In genomic region chr7:114790526-114790925, GRCh38 we compare ENCODE assay signal across 16 cellular contexts.
A peak's percentile ranks its signal among the peaks of the same experiment; 100 is the strongest.
DNase-seq lines count a peak whose midpoint lies in the region; ATAC-seq, FAIRE-seq and TF ChIP-seq lines count a peak whose summit lies in the region.
"Had no signal": no experiment of that assay in that cellular context is flagged by ENCODE, and none has a peak within 500 bp of the region (broad histone marks: within the 10 kb centered on the region; RNA-seq: fewer than 3 reads in every experiment).

No MANE protein-coding gene starts in this region.

- H3K4me3 ChIP-seq in endothelial cell of umbilical vein (replicated peaks in 1 of 3; ENCODE audit: insufficient read depth in 1 of 3, low read depth in 1 of 3, low read length in 3 of 3) = no peak overlapping the region

- peaks cover 6% of the 10 kb centered on the region for H3K27me3 Mint-ChIP-seq in activated CD4-positive, alpha-beta T cell treated with anti-CD3 and anti-CD28 coated beads for 36 hours
- H3K27me3 Mint-ChIP-seq in activated T-helper 1 cell treated with anti-CD3 and anti-CD28 coated beads, Interleukin-12 subunit alpha, Interleukin-12 subunit beta, Interleukin-2, Interleukin-4 antibody, amounts not matched to agents 30 ng/mL and 10 ng/mL and 1 ng/mL, durations not matched to agents 14 hours and 24 hours and 36 hours (ENCODE audit: insufficient read depth) = no peaks in the 10 kb centered on the region
- H3K27me3 Mint-ChIP-seq in osteocyte (ENCODE audit: unreplicated experiment) (peaks cover 7% of the 10 kb centered on the region), mesothelial cell of epicardium (ENCODE audit: low read depth) (no peaks in the 10 kb centered on the region)

- intact Hi-C loops in activated CD4-positive, alpha-beta T cell treated with anti-CD3 and anti-CD28 coated beads for 36 hours (cut with DNase I, micrococcal nuclease) = no loop called here
- intact Hi-C loops in activated T-helper 1 cell treated with anti-CD3 and anti-CD28 coated beads, Interleukin-12 subunit alpha, Interleukin-12 subunit beta, Interleukin-2, Interleukin-4 antibody, amounts not matched to agents 30 ng/mL and 10 ng/mL and 1 ng/mL, durations not matched to agents 14 hours and 24 hours and 36 hours (cut with micrococcal nuclease) = loop anchor here (1.0 to 10.0 kb wide), 2 partner anchors 9 to 1424 kb away; partner anchors contain the start of gene TES
- intact Hi-C loops in endothelial cell of umbilical vein (cut with micrococcal nuclease) = no loop called here

- peak overlapping the region; percentile 55 for H3K27ac Mint-ChIP-seq in activated CD4-positive, alpha-beta T cell treated with anti-CD3 and anti-CD28 coated beads for 36 hours
- peak overlapping the region; percentile 67 for H3K27ac Mint-ChIP-seq in activated T-helper 1 cell treated with anti-CD3 and anti-CD28 coated beads, Interleukin-12 subunit alpha, Interleukin-12 subunit beta, Interleukin-2, Interleukin-4 antibody, amounts not matched to agents 30 ng/mL and 10 ng/mL and 1 ng/mL, durations not matched to agents 14 hours and 24 hours and 36 hours
- H3K27ac Mint-ChIP-seq in osteocyte (ENCODE audit: unreplicated experiment) = peak overlapping the region; percentile 29
- no peak overlapping the region for H3K27ac Mint-ChIP-seq in mesothelial cell of epicardium
- H3K27ac Mint-ChIP-seq: CD4-positive, alpha-beta memory T cell had no signal

- no peak for ATAC-seq in activated CD4-positive, alpha-beta T cell treated with anti-CD3 and anti-CD28 coated beads for 36 hours
- no peak for ATAC-seq in GM18517 (IDR thresholded peaks at IDR 0.05; ENCODE audit: unreplicated experiment)

- H3K4me1 Mint-ChIP-seq in activated CD4-positive, alpha-beta T cell treated with anti-CD3 and anti-CD28 coated beads for 36 hours = peaks cover 55% of the 10 kb centered on the region
- H3K4me1 Mint-ChIP-seq in activated T-helper 1 cell treated with anti-CD3 and anti-CD28 coated beads, Interleukin-12 subunit alpha, Interleukin-12 subunit beta, Interleukin-2, Interleukin-4 antibody, amounts not matched to agents 30 ng/mL and 10 ng/mL and 1 ng/mL, durations not matched to agents 14 hours and 24 hours and 36 hours (ENCODE audit: low read depth) = peaks cover 49% of the 10 kb centered on the region
- H3K4me1 Mint-ChIP-seq in osteocyte (ENCODE audit: unreplicated experiment) (peaks cover 25% of the 10 kb centered on the region), mesothelial cell of epicardium (peaks cover 6% of the 10 kb centered on the region)

- H3K4me2 ChIP-seq in endothelial cell of umbilical vein (ENCODE audit: insufficient read depth, low read length) = peak overlapping the region; percentile 28

- TF ChIP-seq CTCF in endothelial cell of umbilical vein (IDR thresholded peaks at IDR 0.05; ENCODE audit: extremely low read depth in 1 of 2, insufficient read depth in 1 of 2, low read depth in 1 of 2, low read length in 2 of 2) (no peak), osteocyte (IDR thresholded peaks at IDR 0.05) (no peak), mesothelial cell of epicardium (IDR thresholded peaks at IDR 0.05; ENCODE audit: unreplicated experiment) (no peak)

- no peaks in the 10 kb centered on the region for H4K20me1 ChIP-seq in endothelial cell of umbilical vein (replicated peaks; ENCODE audit: control insufficient read depth, extremely low read depth, insufficient read depth, low read length)

- no peaks in the 10 kb centered on the region for H3K79me2 ChIP-seq in endothelial cell of umbilical vein (ENCODE audit: control insufficient read depth, insufficient read depth, low read length)

- no peak overlapping the region for H2AFZ ChIP-seq in endothelial cell of umbilical vein (ENCODE audit: low read depth, low read length)

- FAIRE-seq in endothelial cell of umbilical vein (lab: Jason Lieb, UNC) = no peak

- POLR2A ChIA-PET in activated CD4-positive, alpha-beta T cell treated with anti-CD3 and anti-CD28 coated beads for 36 hours (lab: Charles Lee) = no interaction called here
- POLR2A ChIA-PET in endothelial cell of umbilical vein (lab: Charles Lee) = no interaction called here

- H3K4me3 Mint-ChIP-seq in activated CD4-positive, alpha-beta T cell treated with anti-CD3 and anti-CD28 coated beads for 36 hours = no peak overlapping the region
- no peak overlapping the region for H3K4me3 Mint-ChIP-seq in activated T-helper 1 cell treated with anti-CD3 and anti-CD28 coated beads, Interleukin-12 subunit alpha, Interleukin-12 subunit beta, Interleukin-2, Interleukin-4 antibody, amounts not matched to agents 30 ng/mL and 10 ng/mL and 1 ng/mL, durations not matched to agents 14 hours and 24 hours and 36 hours
- H3K4me3 Mint-ChIP-seq in osteocyte (ENCODE audit: unreplicated experiment) (no peak overlapping the region), mesothelial cell of epicardium (no peak overlapping the region)
- H3K4me3 Mint-ChIP-seq: CD4-positive, alpha-beta memory T cell had no signal

- no peak for DNase-seq in activated CD4-positive, alpha-beta T cell treated with anti-CD3 and anti-CD28 coated beads for 36 hours
- DNase-seq in activated CD4-positive, alpha-beta T cell treated with anti-CD3 and anti-CD28 coated beads for 4 hours = no peak
- no peak for DNase-seq in activated T-helper 1 cell treated with anti-CD3 and anti-CD28 coated beads, Interleukin-12 subunit alpha, Interleukin-12 subunit beta, Interleukin-2, Interleukin-4 antibody, amounts not matched to agents 30 ng/mL and 10 ng/mL and 1 ng/mL, durations not matched to agents 14 hours and 24 hours and 36 hours (ENCODE audit: low spot score)
- DNase-seq in endothelial cell of umbilical vein (ENCODE audit: low read depth, low spot score) (peak; percentile 24), osteocyte (ENCODE audit: extremely low spot score, unreplicated experiment) (no peak), NCI-H2227 treated with DMSO at 0.1 percent for 48 hours (lab: John Stamatoyannopoulos, UW) (no peak), mesothelial cell of epicardium (ENCODE audit: low spot score in 2 of 2, unreplicated experiment in 2 of 2) (no peak)
- DNase-seq: Calu3; CD4-positive, alpha-beta memory T cell; NCI-H1105 treated with DMSO at 0.1 percent for 48 hours; NCI-H187 treated with DMSO at 0.1 percent for 48 hours; NCI-H2171; NK-92 treated with Interleukin-12 subunit alpha and Interleukin-12 subunit beta, amount 100 ng/mL, for 24 hours; RPMI8226 had no signal

- no peak overlapping the region for H3K27ac ChIP-seq in endothelial cell of umbilical vein (ENCODE audit: insufficient read depth, low read depth, low read length)
- H3K27ac ChIP-seq: 22Rv1 had no signal

- no peaks in the 10 kb centered on the region for H3K9me3 ChIP-seq in endothelial cell of umbilical vein (replicated peaks; ENCODE audit: control insufficient read depth, insufficient read depth, low read length)

- H3K36me3 Mint-ChIP-seq in activated CD4-positive, alpha-beta T cell treated with anti-CD3 and anti-CD28 coated beads for 36 hours (ENCODE audit: low read depth) = peaks cover 3% of the 10 kb centered on the region
- no peaks in the 10 kb centered on the region for H3K36me3 Mint-ChIP-seq in activated T-helper 1 cell treated with anti-CD3 and anti-CD28 coated beads, Interleukin-12 subunit alpha, Interleukin-12 subunit beta, Interleukin-2, Interleukin-4 antibody, amounts not matched to agents 30 ng/mL and 10 ng/mL and 1 ng/mL, durations not matched to agents 14 hours and 24 hours and 36 hours (ENCODE audit: low read depth)
- no peaks in the 10 kb centered on the region for H3K36me3 Mint-ChIP-seq in osteocyte (ENCODE audit: unreplicated experiment)
- peaks cover 2% of the 10 kb centered on the region for H3K36me3 Mint-ChIP-seq in mesothelial cell of epicardium
- H3K36me3 Mint-ChIP-seq: CD4-positive, alpha-beta memory T cell had no signal

- H3K36me3 ChIP-seq in endothelial cell of umbilical vein (ENCODE audit: control insufficient read depth in 2 of 2, extremely low read depth in 1 of 2, insufficient read depth in 2 of 2, low read length in 2 of 2) = no peaks in the 10 kb centered on the region

- dilution Hi-C loops in endothelial cell of umbilical vein (cut with MboI; ENCODE audit: extremely low pct_ligation_motif_present, low sequenced_read_pairs) = no loop called here

- no peaks in the 10 kb centered on the region for H3K9me1 ChIP-seq in endothelial cell of umbilical vein (replicated peaks; ENCODE audit: control insufficient read depth, extremely low read depth, insufficient read depth, low read length)

- H3K27me3 ChIP-seq in endothelial cell of umbilical vein (ENCODE audit: control insufficient read depth in 2 of 2, insufficient read depth in 2 of 2, low read length in 2 of 2) = peaks cover 2 to 4% of the 10 kb centered on the region in 2 experiments

- CTCF ChIA-PET in activated CD4-positive, alpha-beta T cell treated with anti-CD3 and anti-CD28 coated beads for 36 hours (lab: Charles Lee) = no interaction called here
- CTCF ChIA-PET in endothelial cell of umbilical vein (lab: Charles Lee) = interaction anchor here (1.0 kb wide), 3 partner anchors 9 to 29 kb away, joined by 4 to 6 read pairs (median 4); no protein-coding TSS in a partner anchor

- no TSS peak for BruUV-seq in endothelial cell of umbilical vein (replicated peaks; lab: Mats Ljungman, UMichigan)

- peaks cover 25% of the 10 kb centered on the region for H3K4me1 ChIP-seq in endothelial cell of umbilical vein (ENCODE audit: control insufficient read depth, extremely low read depth, insufficient read depth, low read length)

- H3K9ac ChIP-seq in endothelial cell of umbilical vein (replicated peaks; ENCODE audit: extremely low read depth, insufficient read depth, low read length) = no peak overlapping the region

- no peak for TF ChIP-seq POLR2A in endothelial cell of umbilical vein (IDR thresholded peaks at IDR 0.05; ENCODE audit: low read depth, low read length)

- H3K9me3 Mint-ChIP-seq in activated CD4-positive, alpha-beta T cell treated with anti-CD3 and anti-CD28 coated beads for 36 hours (ENCODE audit: low read depth) = peaks cover 3% of the 10 kb centered on the region
- H3K9me3 Mint-ChIP-seq in activated T-helper 1 cell treated with anti-CD3 and anti-CD28 coated beads, Interleukin-12 subunit alpha, Interleukin-12 subunit beta, Interleukin-2, Interleukin-4 antibody, amounts not matched to agents 30 ng/mL and 10 ng/mL and 1 ng/mL, durations not matched to agents 14 hours and 24 hours and 36 hours = peaks cover 4% of the 10 kb centered on the region
- H3K9me3 Mint-ChIP-seq in osteocyte (ENCODE audit: unreplicated experiment) = peaks cover 5% of the 10 kb centered on the region
- H3K9me3 Mint-ChIP-seq in mesothelial cell of epicardium = peaks cover 10% of the 10 kb centered on the region

TF ChIP-seq in endothelial cell of umbilical vein, 7 proteins besides CTCF, POLR2A, EP300 and RAD21 (continues in another document):
- TF ChIP-seq MAX (IDR thresholded peaks at IDR 0.05; ENCODE audit: insufficient read depth, insufficient read length) (no peak), POLR2AphosphoS5 (IDR thresholded peaks at IDR 0.05; ENCODE audit: insufficient read depth, low read depth, low read length) (no peak), MYC (IDR thresholded peaks at IDR 0.05; ENCODE audit: low read depth, low read length) (no peak), EZH2 (IDR thresholded peaks at IDR 0.05; ENCODE audit: borderline replicate concordance, low read depth, low read length, severe bottlenecking) (no peak)
